ENCODE assay signal across 2 cellular contexts in the genomic region with DNA sequence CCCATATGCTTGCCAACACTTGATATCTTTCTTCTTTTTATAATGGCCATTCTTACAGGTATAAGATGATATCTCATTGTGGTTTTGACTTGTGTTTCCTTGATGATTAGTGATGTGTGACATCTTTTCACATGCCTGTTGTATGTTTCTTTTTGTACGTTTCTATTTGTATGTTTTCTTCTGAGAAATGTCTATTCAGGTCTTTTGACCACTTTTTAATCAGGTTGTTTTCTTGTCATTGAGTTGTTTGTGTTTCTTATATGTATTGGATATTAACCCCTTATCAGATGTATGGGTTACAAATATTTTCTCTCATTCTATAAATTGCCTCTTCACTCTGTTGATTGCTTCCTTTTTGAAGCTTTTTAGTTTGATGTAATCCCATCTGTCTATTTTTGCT.
A peak's percentile ranks its signal among the peaks of the same experiment; 100 is the strongest.
TF ChIP-seq lines count a peak whose summit lies in the region.

No MANE protein-coding gene starts in this region.

TF ChIP-seq in HepG2, 621 proteins besides CTCF, POLR2A, EP300 and RAD21:
- no peak for TF ChIP-seq ZMYM3 (CRISPR knock-in tag; IDR thresholded peaks at IDR 0.05)
- TF ChIP-seq, protein P1, sequence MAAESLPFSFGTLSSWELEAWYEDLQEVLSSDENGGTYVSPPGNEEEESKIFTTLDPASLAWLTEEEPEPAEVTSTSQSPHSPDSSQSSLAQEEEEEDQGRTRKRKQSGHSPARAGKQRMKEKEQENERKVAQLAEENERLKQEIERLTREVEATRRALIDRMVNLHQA (CRISPR knock-in tag; IDR thresholded peaks at IDR 0.05), result no peak
TF ChIP-seq in HepG2: peak in this region for 0.

TF ChIP-seq in K562, 482 proteins besides CTCF, POLR2A, EP300 and RAD21:
- peak; percentile 67 for TF ChIP-seq ZNF316 (IDR thresholded peaks at IDR 0.05)
- peak; percentile 51; the same call in 1 of the 2 replicates for TF ChIP-seq C11orf30 (IDR thresholded peaks at IDR 0.05; ENCODE audit: low read depth)
- no peak for TF ChIP-seq RBM34 (IDR thresholded peaks at IDR 0.05; ENCODE audit: borderline replicate concordance, insufficient read depth, low read length)
TF ChIP-seq in K562: peak in this region for 2.
